Comparison of ENCODE assay signal across 18 cellular contexts in genomic region chr2:8645176-8645831, GRCh38.
"Had no signal": no experiment of that assay in that cellular context is flagged by ENCODE, and none has a peak within 500 bp of the region (broad histone marks: within the 10 kb centered on the region; RNA-seq: fewer than 3 reads in every experiment).

No MANE protein-coding gene starts in this region.

- H3K4me1 ChIP-seq: pancreas had no signal

- H3K36me3 Mint-ChIP-seq: activated naive CD8-positive, alpha-beta T cell; brain had no signal

- H3K4me3 ChIP-seq: esophagus squamous epithelium, lung, pancreas, suprapubic skin had no signal

- H3K4me3 Mint-ChIP-seq: activated naive CD8-positive, alpha-beta T cell; activated T-cell treated with anti-CD3 and anti-CD28 coated beads, Interleukin-2, amount 50 U/mL, for 72 hours; brain; neural crest cell had no signal

- H3K36me3 ChIP-seq: esophagus squamous epithelium, pancreas, suprapubic skin had no signal

- H3K27ac ChIP-seq: esophagus squamous epithelium, pancreas, suprapubic skin had no signal

- H3K9me3 ChIP-seq: pancreas, suprapubic skin had no signal

- H3K9me3 Mint-ChIP-seq: activated T-cell treated with anti-CD3 and anti-CD28 coated beads, Interleukin-2, amount 50 U/mL, for 72 hours had no signal

- H3K27ac Mint-ChIP-seq: activated naive CD8-positive, alpha-beta T cell; activated T-cell treated with anti-CD3 and anti-CD28 coated beads, Interleukin-2, amount 50 U/mL, for 72 hours had no signal

- H3K27me3 Mint-ChIP-seq: activated naive CD8-positive, alpha-beta T cell; brain had no signal

- H3K27me3 ChIP-seq: esophagus squamous epithelium, pancreas, suprapubic skin had no signal

- DNase-seq: activated CD4-positive, alpha-beta T cell treated with anti-CD3 and anti-CD28 coated beads for 48 hours; activated CD8-positive, alpha-beta memory T cell treated with anti-CD3 and anti-CD28 coated beads, Interleukin-2, amount 50 U/mL, for 48 hours; activated gamma-delta T cell; activated T-cell treated with anti-CD3 and anti-CD28 coated beads, Interleukin-2, amount 50 U/mL, for 72 hours; cortex of kidney; effector CD4-positive, alpha-beta T cell; esophagus squamous epithelium; hippocampal formation; kidney; midbrain; pancreas; stimulated activated CD4-positive, alpha-beta T cell treated with anti-CD3 and anti-CD28 coated beads, Interleukin-4, amount 100 ng/mL, for 24 hours; stimulated activated naive CD4-positive, alpha-beta T cell treated with Interleukin-2 at 50 U/mL for 16 hours had no signal
